23 cellular contexts compared by ENCODE assay signal in genomic region chr12:102462803-102463499, GRCh38. TPM values are rescaled to one million over a fixed set of nuclear protein-coding genes. Genes with fewer than 3 reads are reported as not detected.
A peak's percentile ranks its signal among the peaks of the same experiment; 100 is the strongest.
DNase-seq lines count a peak whose midpoint lies in the region; ATAC-seq and TF ChIP-seq lines count a peak whose summit lies in the region.
"Had no signal": no experiment of that assay in that cellular context is flagged by ENCODE, and none has a peak within 500 bp of the region (broad histone marks: within the 10 kb centered on the region; RNA-seq: fewer than 3 reads in every experiment).

No MANE protein-coding gene starts in this region.

- ATAC-seq in Right ventricle myocardium superior (ENCODE audit: poor library complexity) (peak; percentile 49), Right ventricle myocardium inferior (no peak), right cardiac atrium (peak; percentile 32 to 49)
- ATAC-seq: activated CD4-positive, CD25-positive, alpha-beta regulatory T cell treated with anti-CD3 and anti-CD28 coated beads, Interleukin-2, amount 50 U/mL, for 24 hours; Panc1 had no signal

- H3K4me3 ChIP-seq in choroid plexus epithelial cell (ENCODE audit: low read depth, low read length) (no peak overlapping the region), right cardiac atrium (ENCODE audit: low read length) (no peak overlapping the region), uterus (no peak overlapping the region)
- H3K4me3 ChIP-seq: breast epithelium, HAP-1, lung, SK-N-MC had no signal

- H3K4me1 ChIP-seq in right cardiac atrium (ENCODE audit: control insufficient read depth, insufficient read depth, low read length) (no peaks in the 10 kb centered on the region), uterus (peaks cover 0 to 4% of the 10 kb centered on the region in 2 donors)
- H3K4me1 ChIP-seq: breast epithelium, HAP-1 had no signal

- no peak for TF ChIP-seq POLR2A in uterus (IDR thresholded peaks at IDR 0.05)
- TF ChIP-seq POLR2A in erythroblast (IDR thresholded peaks at IDR 0.05; ENCODE audit: low read length): no peak

- intact Hi-C loops in Right ventricle myocardium superior (cut with DNase I): no loop called here
- intact Hi-C loops in Right ventricle myocardium inferior (cut with DNase I): no loop called here
- intact Hi-C loops in right cardiac atrium (cut with DNase I): no loop called here
- intact Hi-C loops in uterus (cut with DNase I; ENCODE audit: low total_unique reads): no loop called here

- TF ChIP-seq CTCF in choroid plexus epithelial cell (conservative IDR thresholded peaks at IDR 0.05; ENCODE audit: low read depth, low read length) (no peak), uterus (IDR thresholded peaks at IDR 0.05) (no peak)

- WGBS in right cardiac atrium: 55% methylated on average over 8 of the region's 8 CpGs

- H3K27ac ChIP-seq in right cardiac atrium (ENCODE audit: low read length) (no peak overlapping the region), uterus (peak overlapping the region; percentile 39 to 46)
- H3K27ac ChIP-seq: C4-2B, SK-N-MC had no signal

- no peaks in the 10 kb centered on the region for H3K9me3 ChIP-seq in right cardiac atrium (ENCODE audit: control insufficient read depth, low read length)
- H3K9me3 ChIP-seq in uterus: no peaks in the 10 kb centered on the region
- H3K9me3 ChIP-seq: breast epithelium, HAP-1 had no signal

- no peaks in the 10 kb centered on the region for H3K27me3 ChIP-seq in right cardiac atrium (ENCODE audit: control insufficient read depth, insufficient read depth)
- no peaks in the 10 kb centered on the region for H3K27me3 ChIP-seq in uterus
- H3K27me3 ChIP-seq: breast epithelium had no signal

- H3K36me3 ChIP-seq in uterus: no peaks in the 10 kb centered on the region
- H3K36me3 ChIP-seq: breast epithelium, HAP-1 had no signal

- no peak for DNase-seq in Right ventricle myocardium superior
- no peak for DNase-seq in Right ventricle myocardium inferior (ENCODE audit: missing footprints)
- peak; percentile 30 for DNase-seq in choroid plexus epithelial cell (ENCODE audit: low read depth)
- no peak for DNase-seq in right cardiac atrium
- no peak for DNase-seq in uterus
- DNase-seq in dermis blood vessel endothelial cell: no peak
- DNase-seq in NCI-H1092 (lab: John Stamatoyannopoulos, UW): no peak
- no peak for DNase-seq in erythroblast (lab: John Stamatoyannopoulos, UW)
- DNase-seq: activated CD8-positive, alpha-beta memory T cell treated with anti-CD3 and anti-CD28 coated beads for 24 hours; activated T-cell treated with anti-CD3 and anti-CD28 coated beads, Interleukin-2, amount 50 U/mL, for 72 hours; GDM1; NCI-H1930; NCI-H446; small intestine; stimulated activated CD4-positive, alpha-beta T cell treated with anti-CD3 and anti-CD28 coated beads, Interleukin-4, amount 100 ng/mL, for 4 hours had no signal

RNA-seq across cellular contexts. Expression of gene IGF1, which starts 17.4 kb away (rescaled TPM):
- total RNA-seq in Right ventricle myocardium superior: 8.3 TPM
- total RNA-seq in Right ventricle myocardium inferior: 10.9 TPM
- total RNA-seq in right cardiac atrium: 10 to 100 TPM in 1 of 4 donors, 1 to 10 TPM in 3; 4.7 to 71.9 (median 7.7) TPM
- 6.5 TPM for polyA plus RNA-seq in right cardiac atrium
- total RNA-seq in uterus: 100 to 1,000 TPM in 1 of 4 donors, 10 to 100 TPM in 2, 1 to 10 TPM in 1; 3.6 to 161 (median 33.9) TPM
- 0.34 and 1.0 TPM in 2 replicates for total RNA-seq in dermis blood vessel endothelial cell
- total RNA-seq: A172 had no signal
